Comparison of ENCODE assay signal across 8 cellular contexts in the genomic region with DNA sequence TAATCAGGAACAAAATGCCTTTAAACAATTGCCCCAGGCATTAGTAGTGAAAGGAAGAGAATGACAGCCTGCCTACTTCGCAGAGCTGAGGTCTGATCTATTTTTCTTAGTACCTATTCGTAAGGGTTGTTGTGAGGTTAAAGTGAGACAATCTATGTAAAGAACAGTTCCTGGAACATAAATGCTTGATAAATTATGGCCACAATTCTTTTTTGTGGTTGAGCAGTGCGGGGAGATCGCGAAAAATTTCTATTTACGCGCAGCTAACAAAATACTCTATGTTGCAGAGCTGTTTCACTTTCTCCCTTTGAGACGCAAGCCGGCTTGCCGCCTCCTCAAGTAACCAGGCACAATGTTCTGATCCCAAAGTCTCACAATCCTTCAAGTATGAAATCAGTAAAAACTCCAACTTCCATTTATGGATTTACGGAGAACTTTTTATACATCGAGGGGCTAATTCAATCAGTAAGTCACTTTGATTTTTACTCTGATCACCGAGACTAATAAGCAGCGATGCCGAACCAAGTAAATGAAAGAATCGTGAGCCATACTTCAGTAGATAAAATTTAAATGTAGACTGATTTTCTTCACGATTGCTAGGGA. TPM values are rescaled to one million over a fixed set of nuclear protein-coding genes. Genes with fewer than 3 reads are reported as not detected.
A peak's percentile ranks its signal among the peaks of the same experiment; 100 is the strongest.
DNase-seq lines count a peak whose midpoint lies in the region; ATAC-seq and TF ChIP-seq lines count a peak whose summit lies in the region.

No MANE protein-coding gene starts in this region.

- TF ChIP-seq CTCF in left ventricle myocardium inferior (IDR thresholded peaks at IDR 0.05; ENCODE audit: borderline replicate concordance) (no peak), psoas muscle (IDR thresholded peaks at IDR 0.05) (no peak)

- peak overlapping the region; percentile 97 for H3K4me3 ChIP-seq in HUES48 (ENCODE audit: low read depth, low read length)
- peak overlapping the region; percentile 99 for H3K4me3 ChIP-seq in left ventricle myocardium inferior
- H3K4me3 ChIP-seq in psoas muscle: peak overlapping the region; percentile 98

- H3K9ac ChIP-seq in HUES48 (ENCODE audit: low read depth, low read length): peak overlapping the region; percentile 49; the same call in 1 of the 2 replicates

- ATAC-seq in psoas muscle (peak in 1 of 4 donors; percentile 22), GM18909 (IDR thresholded peaks at IDR 0.05; ENCODE audit: poor library complexity, unreplicated experiment) (no peak), GM18502 (IDR thresholded peaks at IDR 0.05; ENCODE audit: poor library complexity, unreplicated experiment) (no peak)

- WGBS in psoas muscle, 3 donors: 0 to 1% (median 1%) methylated on average over 17 of the region's 17 CpGs

- H3K27ac ChIP-seq in HUES48 (ENCODE audit: low read depth, low read length): peak overlapping the region; percentile 75
- peak overlapping the region; percentile 100 for H3K27ac ChIP-seq in left ventricle myocardium inferior (replicated peaks)
- H3K27ac ChIP-seq in psoas muscle: peak overlapping the region; percentile 100

- H3K27me3 ChIP-seq in HUES48 (ENCODE audit: control insufficient read depth, insufficient read depth, low read length) (no peaks in the 10 kb centered on the region), left ventricle myocardium inferior (ENCODE audit: low read depth) (no peaks in the 10 kb centered on the region), psoas muscle (ENCODE audit: insufficient read depth in 3 of 3, low read length in 2 of 3) (no peaks in the 10 kb centered on the region)

- H3K9me3 ChIP-seq in HUES48 (ENCODE audit: control insufficient read depth, insufficient read depth, low read length) (no peaks in the 10 kb centered on the region), left ventricle myocardium inferior (replicated peaks) (no peaks in the 10 kb centered on the region), psoas muscle (no peaks in the 10 kb centered on the region)

- H3K36me3 ChIP-seq in HUES48 (ENCODE audit: control insufficient read depth, insufficient read depth, low read length): peaks cover 15% of the 10 kb centered on the region
- H3K36me3 ChIP-seq in left ventricle myocardium inferior: peaks cover 24% of the 10 kb centered on the region
- peaks cover 0 to 25% of the 10 kb centered on the region in 2 donors for H3K36me3 ChIP-seq in psoas muscle (ENCODE audit: insufficient read depth in 1 of 2, low read depth in 1 of 2)

- intact Hi-C loops in left ventricle myocardium inferior (cut with micrococcal nuclease) (loop anchor here (5.0 to 10.0 kb wide), 3 partner anchors 42 to 95 kb away; a partner anchor contains a TSS), psoas muscle (cut with DNase I) (loop anchor here (1.0 to 10.0 kb wide), 2 partner anchors 44 to 95 kb away; no protein-coding TSS in a partner anchor)

- peaks cover 22% of the 10 kb centered on the region for H3K4me1 ChIP-seq in HUES48 (ENCODE audit: control insufficient read depth, insufficient read depth, low read length)
- H3K4me1 ChIP-seq in left ventricle myocardium inferior: peaks cover 52% of the 10 kb centered on the region
- H3K4me1 ChIP-seq in psoas muscle: peaks cover 17% of the 10 kb centered on the region

- DNase-seq in DMS114 treated with DMSO at 0.1 percent for 48 hours (lab: John Stamatoyannopoulos, UW; ENCODE audit: unreplicated experiment) (peak; percentile 63), SW480 (ENCODE audit: low spot score) (peak; percentile 29), amniotic stem cell (lab: John Stamatoyannopoulos, UW) (peak; percentile 67), left ventricle myocardium inferior (peak; percentile 46), psoas muscle (peak in 1 of 2 donors; percentile 45)

RNA-seq across cellular contexts. Expression of a gene that starts 0.8 kb away (rescaled TPM):
- total RNA-seq in left ventricle myocardium inferior: 180 TPM
- total RNA-seq in psoas muscle: 100 to 1,000 TPM; 236 to 552 (median 436) TPM
- 100 to 1,000 TPM in 2 of 3 donors, 10 to 100 TPM in 1; 74.3 to 285 (median 156) TPM for polyA plus RNA-seq in psoas muscle

RNA-seq across cellular contexts. Expression of a gene that starts 38.2 kb away (rescaled TPM):
- total RNA-seq in left ventricle myocardium inferior (not detected), psoas muscle (under 1 TPM; 0.21 to 0.71 (median 0.24) TPM)
- polyA plus RNA-seq in psoas muscle: under 1 TPM; 0.09 to 0.29 (median 0.13) TPM
